ENCODE assay signal across 1 cellular context in the genomic region with DNA sequence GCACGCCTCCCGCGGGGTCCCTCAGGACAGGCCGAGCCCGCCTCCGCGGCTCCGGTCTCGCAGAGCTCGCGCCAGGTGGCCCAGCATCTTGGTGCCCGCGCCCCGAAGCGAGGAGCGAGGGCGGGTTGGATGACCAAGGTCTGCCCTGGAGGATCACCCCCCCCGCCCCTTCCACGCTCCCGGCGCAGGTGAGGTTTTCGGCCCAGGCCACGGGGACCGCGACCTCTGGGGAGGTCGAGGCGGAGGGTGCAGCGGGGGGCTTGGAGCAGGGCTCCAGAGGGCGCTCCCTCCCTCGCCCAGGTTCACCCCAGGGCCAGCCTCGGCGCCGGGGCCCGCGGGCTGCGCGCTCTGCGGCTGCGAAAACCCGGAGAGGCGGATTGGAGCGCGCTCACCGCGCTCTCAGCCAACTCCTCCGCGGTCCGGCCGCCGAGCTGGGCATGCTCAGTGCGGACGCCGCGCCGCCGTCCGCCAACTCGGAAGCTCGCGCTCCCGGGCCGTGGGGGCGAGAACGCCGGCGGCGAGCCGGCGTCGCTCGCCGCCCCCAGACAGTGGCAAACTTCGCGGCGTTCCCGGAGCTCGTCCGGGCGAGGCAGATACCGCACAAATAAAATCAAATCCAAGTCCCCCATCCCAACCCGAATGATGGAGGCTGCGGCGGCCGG.
TF ChIP-seq lines count a peak whose summit lies in the region.

A gene with protein sequence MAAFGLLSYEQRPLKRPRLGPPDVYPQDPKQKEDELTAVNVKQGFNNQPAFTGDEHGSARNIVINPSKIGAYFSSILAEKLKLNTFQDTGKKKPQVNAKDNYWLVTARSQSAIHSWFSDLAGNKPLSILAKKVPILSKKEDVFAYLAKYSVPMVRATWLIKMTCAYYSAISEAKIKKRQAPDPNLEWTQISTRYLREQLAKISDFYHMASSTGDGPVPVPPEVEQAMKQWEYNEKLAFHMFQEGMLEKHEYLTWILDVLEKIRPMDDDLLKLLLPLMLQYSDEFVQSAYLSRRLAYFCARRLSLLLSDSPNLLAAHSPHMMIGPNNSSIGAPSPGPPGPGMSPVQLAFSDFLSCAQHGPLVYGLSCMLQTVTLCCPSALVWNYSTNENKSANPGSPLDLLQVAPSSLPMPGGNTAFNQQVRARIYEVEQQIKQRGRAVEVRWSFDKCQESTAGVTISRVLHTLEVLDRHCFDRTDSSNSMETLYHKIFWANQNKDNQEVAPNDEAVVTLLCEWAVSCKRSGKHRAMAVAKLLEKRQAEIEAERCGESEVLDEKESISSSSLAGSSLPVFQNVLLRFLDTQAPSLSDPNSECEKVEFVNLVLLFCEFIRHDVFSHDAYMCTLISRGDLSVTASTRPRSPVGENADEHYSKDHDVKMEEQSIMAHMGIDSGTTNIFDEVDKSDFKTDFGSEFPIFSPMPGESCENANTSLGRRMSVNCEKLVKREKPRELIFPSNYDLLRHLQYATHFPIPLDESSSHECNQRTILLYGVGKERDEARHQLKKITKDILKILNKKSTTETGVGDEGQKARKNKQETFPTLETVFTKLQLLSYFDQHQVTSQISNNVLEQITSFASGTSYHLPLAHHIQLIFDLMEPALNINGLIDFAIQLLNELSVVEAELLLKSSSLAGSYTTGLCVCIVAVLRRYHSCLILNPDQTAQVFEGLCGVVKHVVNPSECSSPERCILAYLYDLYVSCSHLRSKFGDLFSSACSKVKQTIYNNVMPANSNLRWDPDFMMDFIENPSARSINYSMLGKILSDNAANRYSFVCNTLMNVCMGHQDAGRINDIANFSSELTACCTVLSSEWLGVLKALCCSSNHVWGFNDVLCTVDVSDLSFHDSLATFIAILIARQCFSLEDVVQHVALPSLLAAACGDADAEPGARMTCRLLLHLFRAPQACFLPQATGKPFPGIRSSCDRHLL (N-terminal part only) (plus strand): TSS at position 438 of the 662 bp plus-strand sequence. CDS start 1,263 bp downstream, outside the sequence.

TF ChIP-seq in HepG2, 621 proteins besides CTCF, POLR2A, EP300 and RAD21 (continued from another document and continues in another):
- TF ChIP-seq PRDM10 (CRISPR knock-in tag; IDR thresholded peaks at IDR 0.05; ENCODE audit: low read depth) (no peak), ZNF710 (CRISPR knock-in tag; IDR thresholded peaks at IDR 0.05; ENCODE audit: borderline replicate concordance) (0 out of 2 replicates have a peak, but pooled peaks have one; percentile 49), TAF15 (IDR thresholded peaks at IDR 0.05; ENCODE audit: low read depth, low read length, poor library complexity, severe bottlenecking) (no peak), ZNF577 (CRISPR knock-in tag; IDR thresholded peaks at IDR 0.05; ENCODE audit: borderline replicate concordance, low read depth) (no peak), ZNF296 (CRISPR knock-in tag; conservative IDR thresholded peaks at IDR 0.05) (no peak), RNF2 (conservative IDR thresholded peaks at IDR 0.05; ENCODE audit: low read depth) (peak; percentile 73), SIN3B (IDR thresholded peaks at IDR 0.05; ENCODE audit: low read length) (no peak), HOMEZ (CRISPR knock-in tag; IDR thresholded peaks at IDR 0.05; ENCODE audit: low read depth) (no peak), FOXP1 (IDR thresholded peaks at IDR 0.05) (no peak), FOXP1 (CRISPR knock-in tag; IDR thresholded peaks at IDR 0.05) (no peak), ZNF75D (CRISPR knock-in tag; IDR thresholded peaks at IDR 0.05; ENCODE audit: borderline replicate concordance) (no peak), ZNF431 (CRISPR knock-in tag; IDR thresholded peaks at IDR 0.05; ENCODE audit: borderline replicate concordance, low read depth) (no peak), ZNF552 (CRISPR knock-in tag; IDR thresholded peaks at IDR 0.05; ENCODE audit: borderline replicate concordance) (no peak), ZNF501 (CRISPR knock-in tag; IDR thresholded peaks at IDR 0.05) (peak; percentile 63; the same call in 1 of the 2 replicates), ZNF512B (CRISPR knock-in tag; IDR thresholded peaks at IDR 0.05; ENCODE audit: borderline replicate concordance) (no peak), TAF1 (CRISPR knock-in tag; IDR thresholded peaks at IDR 0.05) (no peak), SRY (CRISPR knock-in tag; IDR thresholded peaks at IDR 0.05) (0 out of 2 replicates have a peak, but pooled peaks have one; percentile 50), FOXC1 (CRISPR knock-in tag; IDR thresholded peaks at IDR 0.05; ENCODE audit: borderline replicate concordance) (0 out of 2 replicates have a peak, but pooled peaks have one; percentile 73), NFE2L1 (CRISPR knock-in tag; IDR thresholded peaks at IDR 0.05; ENCODE audit: borderline replicate concordance) (no peak), DRAP1 (CRISPR knock-in tag; IDR thresholded peaks at IDR 0.05) (no peak), DR1 (CRISPR knock-in tag; IDR thresholded peaks at IDR 0.05) (0 out of 2 replicates have a peak, but pooled peaks have one; percentile 18), ZNF530 (CRISPR knock-in tag; IDR thresholded peaks at IDR 0.05; ENCODE audit: low read depth) (no peak), ISL2 (CRISPR knock-in tag; IDR thresholded peaks at IDR 0.05) (no peak; the same call in 1 of the 2 replicates), ZNF235 (CRISPR knock-in tag; IDR thresholded peaks at IDR 0.05; ENCODE audit: borderline replicate concordance) (no peak; the same call in 1 of the 2 replicates), ZNF10 (CRISPR knock-in tag; IDR thresholded peaks at IDR 0.05; ENCODE audit: borderline replicate concordance, low read depth) (no peak), ZNF329 (CRISPR knock-in tag; IDR thresholded peaks at IDR 0.05; ENCODE audit: low read depth) (no peak), ZSCAN20 (CRISPR knock-in tag; IDR thresholded peaks at IDR 0.05; ENCODE audit: borderline replicate concordance) (peak; percentile 65; the same call in 1 of the 2 replicates), TP53 (CRISPR knock-in tag; conservative IDR thresholded peaks at IDR 0.05) (no peak), ZNF776 (CRISPR knock-in tag; IDR thresholded peaks at IDR 0.05) (no peak; the same call in 1 of the 2 replicates)
- TF ChIP-seq, protein P1, sequence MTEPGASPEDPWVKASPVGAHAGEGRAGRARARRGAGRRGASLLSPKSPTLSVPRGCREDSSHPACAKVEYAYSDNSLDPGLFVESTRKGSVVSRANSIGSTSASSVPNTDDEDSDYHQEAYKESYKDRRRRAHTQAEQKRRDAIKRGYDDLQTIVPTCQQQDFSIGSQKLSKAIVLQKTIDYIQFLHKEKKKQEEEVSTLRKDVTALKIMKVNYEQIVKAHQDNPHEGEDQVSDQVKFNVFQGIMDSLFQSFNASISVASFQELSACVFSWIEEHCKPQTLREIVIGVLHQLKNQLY (CRISPR knock-in tag; IDR thresholded peaks at IDR 0.05): no peak
- TF ChIP-seq, protein P2, sequence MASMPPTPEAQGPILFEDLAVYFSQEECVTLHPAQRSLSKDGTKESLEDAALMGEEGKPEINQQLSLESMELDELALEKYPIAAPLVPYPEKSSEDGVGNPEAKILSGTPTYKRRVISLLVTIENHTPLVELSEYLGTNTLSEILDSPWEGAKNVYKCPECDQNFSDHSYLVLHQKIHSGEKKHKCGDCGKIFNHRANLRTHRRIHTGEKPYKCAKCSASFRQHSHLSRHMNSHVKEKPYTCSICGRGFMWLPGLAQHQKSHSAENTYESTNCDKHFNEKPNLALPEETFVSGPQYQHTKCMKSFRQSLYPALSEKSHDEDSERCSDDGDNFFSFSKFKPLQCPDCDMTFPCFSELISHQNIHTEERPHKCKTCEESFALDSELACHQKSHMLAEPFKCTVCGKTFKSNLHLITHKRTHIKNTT (CRISPR knock-in tag; IDR thresholded peaks at IDR 0.05): no peak
- TF ChIP-seq, protein P3, sequence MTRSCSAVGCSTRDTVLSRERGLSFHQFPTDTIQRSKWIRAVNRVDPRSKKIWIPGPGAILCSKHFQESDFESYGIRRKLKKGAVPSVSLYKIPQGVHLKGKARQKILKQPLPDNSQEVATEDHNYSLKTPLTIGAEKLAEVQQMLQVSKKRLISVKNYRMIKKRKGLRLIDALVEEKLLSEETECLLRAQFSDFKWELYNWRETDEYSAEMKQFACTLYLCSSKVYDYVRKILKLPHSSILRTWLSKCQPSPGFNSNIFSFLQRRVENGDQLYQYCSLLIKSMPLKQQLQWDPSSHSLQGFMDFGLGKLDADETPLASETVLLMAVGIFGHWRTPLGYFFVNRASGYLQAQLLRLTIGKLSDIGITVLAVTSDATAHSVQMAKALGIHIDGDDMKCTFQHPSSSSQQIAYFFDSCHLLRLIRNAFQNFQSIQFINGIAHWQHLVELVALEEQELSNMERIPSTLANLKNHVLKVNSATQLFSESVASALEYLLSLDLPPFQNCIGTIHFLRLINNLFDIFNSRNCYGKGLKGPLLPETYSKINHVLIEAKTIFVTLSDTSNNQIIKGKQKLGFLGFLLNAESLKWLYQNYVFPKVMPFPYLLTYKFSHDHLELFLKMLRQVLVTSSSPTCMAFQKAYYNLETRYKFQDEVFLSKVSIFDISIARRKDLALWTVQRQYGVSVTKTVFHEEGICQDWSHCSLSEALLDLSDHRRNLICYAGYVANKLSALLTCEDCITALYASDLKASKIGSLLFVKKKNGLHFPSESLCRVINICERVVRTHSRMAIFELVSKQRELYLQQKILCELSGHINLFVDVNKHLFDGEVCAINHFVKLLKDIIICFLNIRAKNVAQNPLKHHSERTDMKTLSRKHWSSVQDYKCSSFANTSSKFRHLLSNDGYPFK (CRISPR knock-in tag; IDR thresholded peaks at IDR 0.05; ENCODE audit: borderline replicate concordance): no peak
